Comparison of ENCODE assay signal across 1 cellular context in the genomic region with DNA sequence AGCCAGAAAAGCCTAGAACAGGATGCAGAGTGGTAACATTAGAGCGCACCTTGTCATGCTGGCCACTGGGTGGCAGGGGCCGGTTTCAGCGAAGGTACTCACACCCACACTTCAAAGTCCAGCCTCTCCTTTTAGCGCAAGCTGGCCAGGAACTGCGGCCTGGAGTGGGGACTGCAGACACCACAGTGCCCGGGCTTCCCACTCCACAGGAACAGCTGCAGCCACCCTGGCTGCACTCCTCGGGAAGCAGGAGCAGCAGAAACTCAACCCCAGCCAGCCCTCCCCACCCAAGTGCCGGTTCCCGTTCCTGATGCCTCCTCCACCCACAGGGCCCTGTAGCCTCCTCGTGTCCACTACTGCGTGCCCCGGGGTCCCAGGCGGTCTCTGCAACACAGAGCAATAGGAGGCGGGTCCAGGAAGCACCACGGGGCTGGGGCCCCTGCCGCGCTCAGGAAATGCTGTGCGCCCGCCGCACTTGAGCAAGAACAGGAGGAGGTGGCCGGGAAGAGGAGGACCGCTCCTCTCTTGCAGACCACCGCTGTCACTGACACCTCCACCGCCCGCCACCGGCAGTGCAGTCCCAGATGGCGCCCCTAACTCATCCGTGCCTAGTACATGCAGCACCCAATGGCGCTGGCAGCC.
A peak's percentile ranks its signal among the peaks of the same experiment; 100 is the strongest.
TF ChIP-seq lines count a peak whose summit lies in the region.

No MANE protein-coding gene starts in this region.

TF ChIP-seq in HepG2, 621 proteins besides CTCF, POLR2A, EP300 and RAD21 (continued from another document and continues in another):
- TF ChIP-seq, protein P1, sequence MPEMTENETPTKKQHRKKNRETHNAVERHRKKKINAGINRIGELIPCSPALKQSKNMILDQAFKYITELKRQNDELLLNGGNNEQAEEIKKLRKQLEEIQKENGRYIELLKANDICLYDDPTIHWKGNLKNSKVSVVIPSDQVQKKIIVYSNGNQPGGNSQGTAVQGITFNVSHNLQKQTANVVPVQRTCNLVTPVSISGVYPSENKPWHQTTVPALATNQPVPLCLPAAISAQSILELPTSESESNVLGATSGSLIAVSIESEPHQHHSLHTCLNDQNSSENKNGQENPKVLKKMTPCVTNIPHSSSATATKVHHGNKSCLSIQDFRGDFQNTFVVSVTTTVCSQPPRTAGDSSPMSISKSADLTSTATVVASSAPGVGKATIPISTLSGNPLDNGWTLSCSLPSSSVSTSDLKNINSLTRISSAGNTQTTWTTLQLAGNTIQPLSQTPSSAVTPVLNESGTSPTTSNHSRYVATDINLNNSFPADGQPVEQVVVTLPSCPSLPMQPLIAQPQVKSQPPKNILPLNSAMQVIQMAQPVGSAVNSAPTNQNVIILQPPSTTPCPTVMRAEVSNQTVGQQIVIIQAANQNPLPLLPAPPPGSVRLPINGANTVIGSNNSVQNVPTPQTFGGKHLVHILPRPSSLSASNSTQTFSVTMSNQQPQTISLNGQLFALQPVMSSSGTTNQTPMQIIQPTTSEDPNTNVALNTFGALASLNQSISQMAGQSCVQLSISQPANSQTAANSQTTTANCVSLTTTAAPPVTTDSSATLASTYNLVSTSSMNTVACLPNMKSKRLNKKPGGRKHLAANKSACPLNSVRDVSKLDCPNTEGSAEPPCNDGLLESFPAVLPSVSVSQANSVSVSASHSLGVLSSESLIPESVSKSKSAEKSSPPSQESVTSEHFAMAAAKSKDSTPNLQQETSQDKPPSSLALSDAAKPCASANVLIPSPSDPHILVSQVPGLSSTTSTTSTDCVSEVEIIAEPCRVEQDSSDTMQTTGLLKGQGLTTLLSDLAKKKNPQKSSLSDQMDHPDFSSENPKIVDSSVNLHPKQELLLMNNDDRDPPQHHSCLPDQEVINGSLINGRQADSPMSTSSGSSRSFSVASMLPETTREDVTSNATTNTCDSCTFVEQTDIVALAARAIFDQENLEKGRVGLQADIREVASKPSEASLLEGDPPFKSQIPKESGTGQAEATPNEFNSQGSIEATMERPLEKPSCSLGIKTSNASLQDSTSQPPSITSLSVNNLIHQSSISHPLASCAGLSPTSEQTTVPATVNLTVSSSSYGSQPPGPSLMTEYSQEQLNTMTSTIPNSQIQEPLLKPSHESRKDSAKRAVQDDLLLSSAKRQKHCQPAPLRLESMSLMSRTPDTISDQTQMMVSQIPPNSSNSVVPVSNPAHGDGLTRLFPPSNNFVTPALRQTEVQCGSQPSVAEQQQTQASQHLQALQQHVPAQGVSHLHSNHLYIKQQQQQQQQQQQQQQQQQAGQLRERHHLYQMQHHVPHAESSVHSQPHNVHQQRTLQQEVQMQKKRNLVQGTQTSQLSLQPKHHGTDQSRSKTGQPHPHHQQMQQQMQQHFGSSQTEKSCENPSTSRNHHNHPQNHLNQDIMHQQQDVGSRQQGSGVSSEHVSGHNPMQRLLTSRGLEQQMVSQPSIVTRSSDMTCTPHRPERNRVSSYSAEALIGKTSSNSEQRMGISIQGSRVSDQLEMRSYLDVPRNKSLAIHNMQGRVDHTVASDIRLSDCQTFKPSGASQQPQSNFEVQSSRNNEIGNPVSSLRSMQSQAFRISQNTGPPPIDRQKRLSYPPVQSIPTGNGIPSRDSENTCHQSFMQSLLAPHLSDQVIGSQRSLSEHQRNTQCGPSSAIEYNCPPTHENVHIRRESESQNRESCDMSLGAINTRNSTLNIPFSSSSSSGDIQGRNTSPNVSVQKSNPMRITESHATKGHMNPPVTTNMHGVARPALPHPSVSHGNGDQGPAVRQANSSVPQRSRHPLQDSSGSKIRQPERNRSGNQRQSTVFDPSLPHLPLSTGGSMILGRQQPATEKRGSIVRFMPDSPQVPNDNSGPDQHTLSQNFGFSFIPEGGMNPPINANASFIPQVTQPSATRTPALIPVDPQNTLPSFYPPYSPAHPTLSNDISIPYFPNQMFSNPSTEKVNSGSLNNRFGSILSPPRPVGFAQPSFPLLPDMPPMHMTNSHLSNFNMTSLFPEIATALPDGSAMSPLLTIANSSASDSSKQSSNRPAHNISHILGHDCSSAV (CRISPR knock-in tag; IDR thresholded peaks at IDR 0.05; ENCODE audit: borderline replicate concordance), result no peak
- TF ChIP-seq, protein P2, sequence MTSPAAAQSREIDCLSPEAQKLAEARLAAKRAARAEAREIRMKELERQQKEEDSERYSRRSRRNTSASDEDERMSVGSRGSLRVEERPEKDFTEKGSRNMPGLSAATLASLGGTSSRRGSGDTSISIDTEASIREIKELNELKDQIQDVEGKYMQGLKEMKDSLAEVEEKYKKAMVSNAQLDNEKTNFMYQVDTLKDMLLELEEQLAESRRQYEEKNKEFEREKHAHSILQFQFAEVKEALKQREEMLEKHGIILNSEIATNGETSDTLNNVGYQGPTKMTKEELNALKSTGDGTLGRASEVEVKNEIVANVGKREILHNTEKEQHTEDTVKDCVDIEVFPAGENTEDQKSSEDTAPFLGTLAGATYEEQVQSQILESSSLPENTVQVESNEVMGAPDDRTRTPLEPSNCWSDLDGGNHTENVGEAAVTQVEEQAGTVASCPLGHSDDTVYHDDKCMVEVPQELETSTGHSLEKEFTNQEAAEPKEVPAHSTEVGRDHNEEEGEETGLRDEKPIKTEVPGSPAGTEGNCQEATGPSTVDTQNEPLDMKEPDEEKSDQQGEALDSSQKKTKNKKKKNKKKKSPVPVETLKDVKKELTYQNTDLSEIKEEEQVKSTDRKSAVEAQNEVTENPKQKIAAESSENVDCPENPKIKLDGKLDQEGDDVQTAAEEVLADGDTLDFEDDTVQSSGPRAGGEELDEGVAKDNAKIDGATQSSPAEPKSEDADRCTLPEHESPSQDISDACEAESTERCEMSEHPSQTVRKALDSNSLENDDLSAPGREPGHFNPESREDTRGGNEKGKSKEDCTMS (CRISPR knock-in tag; conservative IDR thresholded peaks at IDR 0.05), result no peak
- TF ChIP-seq KDM5A (IDR thresholded peaks at IDR 0.05; ENCODE audit: borderline replicate concordance, low read length) (no peak), ZSCAN22 (CRISPR knock-in tag; IDR thresholded peaks at IDR 0.05) (no peak), ZNF354B (CRISPR knock-in tag; IDR thresholded peaks at IDR 0.05) (no peak), HOXA9 (CRISPR knock-in tag; IDR thresholded peaks at IDR 0.05; ENCODE audit: borderline replicate concordance) (no peak), ZNF749 (CRISPR knock-in tag; IDR thresholded peaks at IDR 0.05; ENCODE audit: borderline replicate concordance) (no peak), GTF2F1 (IDR thresholded peaks at IDR 0.05; ENCODE audit: low read length) (no peak), SPEN (CRISPR knock-in tag; IDR thresholded peaks at IDR 0.05; ENCODE audit: low read depth) (peak; percentile 20; the same call in 1 of the 2 replicates)
- TF ChIP-seq, protein P3, sequence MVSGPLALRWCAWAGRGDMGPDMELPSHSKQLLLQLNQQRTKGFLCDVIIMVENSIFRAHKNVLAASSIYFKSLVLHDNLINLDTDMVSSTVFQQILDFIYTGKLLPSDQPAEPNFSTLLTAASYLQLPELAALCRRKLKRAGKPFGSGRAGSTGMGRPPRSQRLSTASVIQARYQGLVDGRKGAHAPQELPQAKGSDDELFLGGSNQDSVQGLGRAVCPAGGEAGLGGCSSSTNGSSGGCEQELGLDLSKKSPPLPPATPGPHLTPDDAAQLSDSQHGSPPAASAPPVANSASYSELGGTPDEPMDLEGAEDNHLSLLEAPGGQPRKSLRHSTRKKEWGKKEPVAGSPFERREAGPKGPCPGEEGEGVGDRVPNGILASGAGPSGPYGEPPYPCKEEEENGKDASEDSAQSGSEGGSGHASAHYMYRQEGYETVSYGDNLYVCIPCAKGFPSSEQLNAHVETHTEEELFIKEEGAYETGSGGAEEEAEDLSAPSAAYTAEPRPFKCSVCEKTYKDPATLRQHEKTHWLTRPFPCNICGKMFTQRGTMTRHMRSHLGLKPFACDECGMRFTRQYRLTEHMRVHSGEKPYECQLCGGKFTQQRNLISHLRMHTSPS (CRISPR knock-in tag; IDR thresholded peaks at IDR 0.05; ENCODE audit: low read depth), result no peak
- TF ChIP-seq, protein P4, sequence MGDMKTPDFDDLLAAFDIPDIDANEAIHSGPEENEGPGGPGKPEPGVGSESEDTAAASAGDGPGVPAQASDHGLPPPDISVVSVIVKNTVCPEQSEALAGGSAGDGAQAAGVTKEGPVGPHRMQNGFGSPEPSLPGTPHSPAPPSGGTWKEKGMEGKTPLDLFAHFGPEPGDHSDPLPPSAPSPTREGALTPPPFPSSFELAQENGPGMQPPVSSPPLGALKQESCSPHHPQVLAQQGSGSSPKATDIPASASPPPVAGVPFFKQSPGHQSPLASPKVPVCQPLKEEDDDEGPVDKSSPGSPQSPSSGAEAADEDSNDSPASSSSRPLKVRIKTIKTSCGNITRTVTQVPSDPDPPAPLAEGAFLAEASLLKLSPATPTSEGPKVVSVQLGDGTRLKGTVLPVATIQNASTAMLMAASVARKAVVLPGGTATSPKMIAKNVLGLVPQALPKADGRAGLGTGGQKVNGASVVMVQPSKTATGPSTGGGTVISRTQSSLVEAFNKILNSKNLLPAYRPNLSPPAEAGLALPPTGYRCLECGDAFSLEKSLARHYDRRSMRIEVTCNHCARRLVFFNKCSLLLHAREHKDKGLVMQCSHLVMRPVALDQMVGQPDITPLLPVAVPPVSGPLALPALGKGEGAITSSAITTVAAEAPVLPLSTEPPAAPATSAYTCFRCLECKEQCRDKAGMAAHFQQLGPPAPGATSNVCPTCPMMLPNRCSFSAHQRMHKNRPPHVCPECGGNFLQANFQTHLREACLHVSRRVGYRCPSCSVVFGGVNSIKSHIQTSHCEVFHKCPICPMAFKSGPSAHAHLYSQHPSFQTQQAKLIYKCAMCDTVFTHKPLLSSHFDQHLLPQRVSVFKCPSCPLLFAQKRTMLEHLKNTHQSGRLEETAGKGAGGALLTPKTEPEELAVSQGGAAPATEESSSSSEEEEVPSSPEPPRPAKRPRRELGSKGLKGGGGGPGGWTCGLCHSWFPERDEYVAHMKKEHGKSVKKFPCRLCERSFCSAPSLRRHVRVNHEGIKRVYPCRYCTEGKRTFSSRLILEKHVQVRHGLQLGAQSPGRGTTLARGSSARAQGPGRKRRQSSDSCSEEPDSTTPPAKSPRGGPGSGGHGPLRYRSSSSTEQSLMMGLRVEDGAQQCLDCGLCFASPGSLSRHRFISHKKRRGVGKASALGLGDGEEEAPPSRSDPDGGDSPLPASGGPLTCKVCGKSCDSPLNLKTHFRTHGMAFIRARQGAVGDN (CRISPR knock-in tag; IDR thresholded peaks at IDR 0.05), result peak; percentile 73
- TF ChIP-seq, protein P5, sequence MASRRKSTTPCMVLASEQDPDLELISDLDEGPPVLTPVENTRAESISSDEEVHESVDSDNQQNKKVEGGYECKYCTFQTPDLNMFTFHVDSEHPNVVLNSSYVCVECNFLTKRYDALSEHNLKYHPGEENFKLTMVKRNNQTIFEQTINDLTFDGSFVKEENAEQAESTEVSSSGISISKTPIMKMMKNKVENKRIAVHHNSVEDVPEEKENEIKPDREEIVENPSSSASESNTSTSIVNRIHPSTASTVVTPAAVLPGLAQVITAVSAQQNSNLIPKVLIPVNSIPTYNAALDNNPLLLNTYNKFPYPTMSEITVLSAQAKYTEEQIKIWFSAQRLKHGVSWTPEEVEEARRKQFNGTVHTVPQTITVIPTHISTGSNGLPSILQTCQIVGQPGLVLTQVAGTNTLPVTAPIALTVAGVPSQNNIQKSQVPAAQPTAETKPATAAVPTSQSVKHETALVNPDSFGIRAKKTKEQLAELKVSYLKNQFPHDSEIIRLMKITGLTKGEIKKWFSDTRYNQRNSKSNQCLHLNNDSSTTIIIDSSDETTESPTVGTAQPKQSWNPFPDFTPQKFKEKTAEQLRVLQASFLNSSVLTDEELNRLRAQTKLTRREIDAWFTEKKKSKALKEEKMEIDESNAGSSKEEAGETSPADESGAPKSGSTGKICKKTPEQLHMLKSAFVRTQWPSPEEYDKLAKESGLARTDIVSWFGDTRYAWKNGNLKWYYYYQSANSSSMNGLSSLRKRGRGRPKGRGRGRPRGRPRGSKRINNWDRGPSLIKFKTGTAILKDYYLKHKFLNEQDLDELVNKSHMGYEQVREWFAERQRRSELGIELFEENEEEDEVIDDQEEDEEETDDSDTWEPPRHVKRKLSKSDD (CRISPR knock-in tag; IDR thresholded peaks at IDR 0.05; ENCODE audit: low read depth), result no peak
- TF ChIP-seq, protein P6, sequence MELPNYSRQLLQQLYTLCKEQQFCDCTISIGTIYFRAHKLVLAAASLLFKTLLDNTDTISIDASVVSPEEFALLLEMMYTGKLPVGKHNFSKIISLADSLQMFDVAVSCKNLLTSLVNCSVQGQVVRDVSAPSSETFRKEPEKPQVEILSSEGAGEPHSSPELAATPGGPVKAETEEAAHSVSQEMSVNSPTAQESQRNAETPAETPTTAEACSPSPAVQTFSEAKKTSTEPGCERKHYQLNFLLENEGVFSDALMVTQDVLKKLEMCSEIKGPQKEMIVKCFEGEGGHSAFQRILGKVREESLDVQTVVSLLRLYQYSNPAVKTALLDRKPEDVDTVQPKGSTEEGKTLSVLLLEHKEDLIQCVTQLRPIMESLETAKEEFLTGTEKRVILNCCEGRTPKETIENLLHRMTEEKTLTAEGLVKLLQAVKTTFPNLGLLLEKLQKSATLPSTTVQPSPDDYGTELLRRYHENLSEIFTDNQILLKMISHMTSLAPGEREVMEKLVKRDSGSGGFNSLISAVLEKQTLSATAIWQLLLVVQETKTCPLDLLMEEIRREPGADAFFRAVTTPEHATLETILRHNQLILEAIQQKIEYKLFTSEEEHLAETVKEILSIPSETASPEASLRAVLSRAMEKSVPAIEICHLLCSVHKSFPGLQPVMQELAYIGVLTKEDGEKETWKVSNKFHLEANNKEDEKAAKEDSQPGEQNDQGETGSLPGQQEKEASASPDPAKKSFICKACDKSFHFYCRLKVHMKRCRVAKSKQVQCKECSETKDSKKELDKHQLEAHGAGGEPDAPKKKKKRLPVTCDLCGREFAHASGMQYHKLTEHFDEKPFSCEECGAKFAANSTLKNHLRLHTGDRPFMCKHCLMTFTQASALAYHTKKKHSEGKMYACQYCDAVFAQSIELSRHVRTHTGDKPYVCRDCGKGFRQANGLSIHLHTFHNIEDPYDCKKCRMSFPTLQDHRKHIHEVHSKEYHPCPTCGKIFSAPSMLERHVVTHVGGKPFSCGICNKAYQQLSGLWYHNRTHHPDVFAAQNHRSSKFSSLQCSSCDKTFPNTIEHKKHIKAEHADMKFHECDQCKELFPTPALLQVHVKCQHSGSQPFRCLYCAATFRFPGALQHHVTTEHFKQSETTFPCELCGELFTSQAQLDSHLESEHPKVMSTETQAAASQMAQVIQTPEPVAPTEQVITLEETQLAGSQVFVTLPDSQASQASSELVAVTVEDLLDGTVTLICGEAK (IDR thresholded peaks at IDR 0.05), result no peak
- TF ChIP-seq, protein P6 (CRISPR knock-in tag; IDR thresholded peaks at IDR 0.05), result no peak
